ENCODE assay signal across 8 cellular contexts in the genomic region with DNA sequence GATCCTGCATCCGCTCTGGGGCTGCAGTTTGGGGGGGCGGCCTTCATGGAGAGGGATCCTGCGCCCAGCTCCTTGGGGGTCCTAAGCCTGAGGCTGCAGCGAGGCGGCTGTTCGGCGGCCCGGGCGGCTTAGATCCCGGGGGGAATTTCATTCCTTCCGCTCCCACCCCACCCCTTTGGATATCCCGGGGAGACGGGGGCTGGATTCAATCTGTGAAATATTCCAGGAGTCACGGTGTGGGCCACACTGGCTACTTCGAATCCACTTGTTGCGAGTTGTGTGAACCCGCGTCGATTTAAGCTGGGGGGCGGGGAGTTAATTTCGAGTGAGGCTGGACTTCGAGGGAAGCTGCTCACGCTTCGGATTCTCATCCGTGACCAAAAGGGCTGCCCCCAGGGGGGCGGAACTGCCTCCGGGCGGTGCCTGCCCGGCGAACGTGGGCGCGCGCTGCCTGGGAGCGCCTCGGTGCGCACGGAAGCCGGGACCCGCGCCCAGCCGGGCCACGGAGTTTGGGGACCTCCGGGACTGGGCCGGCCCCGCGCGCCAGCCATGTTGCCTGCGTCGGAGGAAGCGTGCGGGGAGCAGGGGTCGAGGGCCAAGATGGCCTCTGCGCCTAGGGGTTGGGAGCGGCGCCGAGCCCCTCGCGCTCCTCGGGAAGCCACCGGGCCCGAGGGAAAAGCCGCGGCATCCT. TPM values are rescaled to one million over a fixed set of nuclear protein-coding genes. Genes with fewer than 3 reads are reported as not detected.
DNase-seq lines count a peak whose midpoint lies in the region; ATAC-seq and TF ChIP-seq lines count a peak whose summit lies in the region.

No MANE protein-coding gene starts in this region.

- H3K27ac ChIP-seq in CD8-positive, alpha-beta memory T cell (ENCODE audit: low read depth, low read length), result no peak overlapping the region
- no peak overlapping the region for H3K27ac ChIP-seq in SK-N-MC

- H3K4me3 Mint-ChIP-seq in CD8-positive, alpha-beta memory T cell, result peak overlapping the region in 6 of 7 donors; percentile 50 to 81 (median 54)
- peak overlapping the region; percentile 65 to 72 for H3K4me3 Mint-ChIP-seq in effector memory CD8-positive, alpha-beta T cell
- H3K4me3 Mint-ChIP-seq in type B pancreatic cell, result peak overlapping the region; percentile 91

- peak overlapping the region; percentile 62 for H3K9ac ChIP-seq in SK-N-MC (ENCODE audit: insufficient read length)

- peaks cover 10% of the 10 kb centered on the region for H3K27me3 ChIP-seq in CD8-positive, alpha-beta memory T cell (ENCODE audit: insufficient read depth, low read length, poor library complexity, severe bottlenecking)
- peaks cover 44% of the 10 kb centered on the region for H3K27me3 ChIP-seq in mononuclear cell (ENCODE audit: insufficient read depth, low read length)

- H3K36me3 ChIP-seq in CD8-positive, alpha-beta memory T cell (ENCODE audit: insufficient read depth, low read length), result no peaks in the 10 kb centered on the region
- no peaks in the 10 kb centered on the region for H3K36me3 ChIP-seq in SK-N-MC (ENCODE audit: insufficient read depth, low read length)

- no peak overlapping the region for H3K27ac Mint-ChIP-seq in CD8-positive, alpha-beta memory T cell
- H3K27ac Mint-ChIP-seq in effector memory CD8-positive, alpha-beta T cell, result no peak overlapping the region
- H3K27ac Mint-ChIP-seq in type B pancreatic cell, result peak overlapping the region; percentile 95

- no peak for DNase-seq in CD8-positive, alpha-beta memory T cell
- DNase-seq in SK-N-MC (ENCODE audit: low read depth, low spot score), result no peak
- DNase-seq in effector memory CD8-positive, alpha-beta T cell, result no peak
- peak; percentile 69 for DNase-seq in type B pancreatic cell (ENCODE audit: extremely low spot score, unreplicated experiment)
- no peak for DNase-seq in effector CD4-positive, alpha-beta T cell

- POLR2A ChIA-PET in CD8-positive, alpha-beta memory T cell (lab: Charles Lee), result no interaction called here

- H3K27me3 Mint-ChIP-seq in CD8-positive, alpha-beta memory T cell, result peaks cover 35 to 62% of the 10 kb centered on the region in 2 donors
- H3K27me3 Mint-ChIP-seq in effector memory CD8-positive, alpha-beta T cell, result peaks cover 42 to 85% of the 10 kb centered on the region in 2 donors
- peaks cover 61% of the 10 kb centered on the region for H3K27me3 Mint-ChIP-seq in type B pancreatic cell

- no peaks in the 10 kb centered on the region for H3K36me3 Mint-ChIP-seq in CD8-positive, alpha-beta memory T cell
- no peaks in the 10 kb centered on the region for H3K36me3 Mint-ChIP-seq in effector memory CD8-positive, alpha-beta T cell (ENCODE audit: insufficient read depth)
- H3K36me3 Mint-ChIP-seq in type B pancreatic cell, result no peaks in the 10 kb centered on the region

- CTCF ChIA-PET in CD8-positive, alpha-beta memory T cell (lab: Charles Lee), result no interaction called here

- peaks cover 0 to 23% (median 6%) of the 10 kb centered on the region in 3 donors for H3K4me1 Mint-ChIP-seq in CD8-positive, alpha-beta memory T cell
- H3K4me1 Mint-ChIP-seq in effector memory CD8-positive, alpha-beta T cell (ENCODE audit: low read depth in 2 of 2), result peaks cover 3 to 6% of the 10 kb centered on the region in 2 donors
- peaks cover 6% of the 10 kb centered on the region for H3K4me1 Mint-ChIP-seq in type B pancreatic cell (ENCODE audit: unreplicated experiment)

- H3K4me3 ChIP-seq in CD8-positive, alpha-beta memory T cell (ENCODE audit: low read length), result no peak overlapping the region
- peak overlapping the region; percentile 92 for H3K4me3 ChIP-seq in SK-N-MC
- peak overlapping the region; percentile 33 for H3K4me3 ChIP-seq in mononuclear cell (ENCODE audit: low read length)

- no peaks in the 10 kb centered on the region for H3K4me1 ChIP-seq in CD8-positive, alpha-beta memory T cell (ENCODE audit: insufficient read depth, low read length)
- H3K4me1 ChIP-seq in mononuclear cell (ENCODE audit: insufficient read depth, low read length), result peaks cover 21% of the 10 kb centered on the region

- H3K9me3 ChIP-seq in CD8-positive, alpha-beta memory T cell (ENCODE audit: low read length), result no peaks in the 10 kb centered on the region
- H3K9me3 ChIP-seq in SK-N-MC (ENCODE audit: low read depth, low read length), result no peaks in the 10 kb centered on the region
- no peaks in the 10 kb centered on the region for H3K9me3 ChIP-seq in mononuclear cell (ENCODE audit: low read depth, low read length)

- peak; percentile 50 for ATAC-seq in GM21723 (IDR thresholded peaks at IDR 0.05; ENCODE audit: unreplicated experiment)
- no peak for ATAC-seq in effector memory CD8-positive, alpha-beta T cell (replicated peaks)
- ATAC-seq in HG03196 (IDR thresholded peaks at IDR 0.05; ENCODE audit: unreplicated experiment), result no peak

- H3K9me3 Mint-ChIP-seq in CD8-positive, alpha-beta memory T cell, result no peaks in the 10 kb centered on the region
- H3K9me3 Mint-ChIP-seq in effector memory CD8-positive, alpha-beta T cell, result no peaks in the 10 kb centered on the region
- H3K9me3 Mint-ChIP-seq in type B pancreatic cell, result no peaks in the 10 kb centered on the region

- no peak for TF ChIP-seq CTCF in type B pancreatic cell (conservative IDR thresholded peaks at IDR 0.05)

RNA-seq across cellular contexts. Expression of gene OCLN, which starts 0.8 kb away (rescaled TPM):
- under 1 TPM; 0.58 to 0.68 TPM for total RNA-seq in CD8-positive, alpha-beta memory T cell
- 0.14 TPM for polyA plus RNA-seq in CD8-positive, alpha-beta memory T cell
- 0.10 TPM for total RNA-seq in mononuclear cell
- total RNA-seq in type B pancreatic cell (ENCODE audit: low replicate concordance), result 57.5 and 135 TPM in 2 replicates

Comparison
In these comparisons a context has a peak if more than half of its experiments do, and no peak if none do; other contexts are left out.
1. RNA of gene OCLN, which starts 0.8 kb away (total RNA-seq): 57.5 to 135 TPM in type B pancreatic cell; 0.58 to 0.68 TPM in CD8-positive, alpha-beta memory T cell and 0.10 TPM in mononuclear cell (single experiment); every median in the first group is over 10 times any median in the second.
2. Peak in every context shown above with its lines, with median percentiles within 50 percentile points of each other: H3K4me3 Mint-ChIP-seq.